8 cellular contexts compared by ENCODE assay signal in the genomic region with DNA sequence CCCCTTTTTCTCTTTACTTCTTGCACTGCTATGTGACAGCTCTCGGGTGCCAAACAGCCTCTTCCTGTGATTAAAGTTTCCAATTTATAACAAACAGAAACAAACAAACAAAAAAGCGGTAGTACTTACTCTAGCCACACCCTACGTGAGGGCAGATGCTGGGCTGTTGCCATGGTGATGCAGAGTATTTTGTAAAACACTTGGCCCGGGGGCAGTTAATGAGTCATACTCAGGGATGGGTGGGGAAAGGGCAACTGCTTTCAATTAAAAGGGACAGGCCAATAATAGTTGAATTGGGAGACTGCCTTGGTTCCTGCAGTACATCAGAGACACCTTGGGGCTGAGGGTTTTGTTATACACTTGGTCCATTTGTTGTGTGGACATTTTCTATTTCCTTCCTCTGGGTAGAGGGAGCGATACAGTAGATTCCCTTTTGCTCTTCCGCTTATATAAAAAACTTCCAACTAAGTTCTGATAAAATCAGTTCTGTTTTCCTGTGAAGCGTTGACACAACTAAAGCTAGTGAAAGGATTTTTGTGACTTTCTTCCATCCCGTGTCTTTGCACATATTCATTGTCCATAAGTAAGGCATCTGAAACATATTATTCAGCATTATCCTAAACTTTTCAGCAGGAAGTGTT. TPM values are rescaled to one million over a fixed set of nuclear protein-coding genes. Genes with fewer than 3 reads are reported as not detected.
DNase-seq lines count a peak whose midpoint lies in the region; ATAC-seq and TF ChIP-seq lines count a peak whose summit lies in the region.

No MANE protein-coding gene starts in this region.

- H3K4me1 ChIP-seq in thoracic aorta (ENCODE audit: control insufficient read depth in 1 of 2, low read depth in 2 of 2): peaks cover 10 to 40% of the 10 kb centered on the region in 2 donors

- peak overlapping the region; percentile 96 for H3K27ac Mint-ChIP-seq in osteocyte (ENCODE audit: unreplicated experiment)

- CTCF ChIA-PET in AG04450 (lab: Charles Lee): interaction anchor here (0.6 to 1.5 kb wide), 6 partner anchors 12 to 244 kb away, joined by 3 to 6 read pairs (median 3); no protein-coding TSS in a partner anchor

- POLR2A ChIA-PET in AG04450 (lab: Yijun Ruan, JAX): interaction anchor here (0.7 kb wide), 1 partner anchor 48 kb away, joined by 3 read pairs; the partner anchor contains the start of gene S100A10

- no peak overlapping the region for H3K4me3 Mint-ChIP-seq in osteocyte (ENCODE audit: unreplicated experiment)

- H3K4me3 ChIP-seq in AG04450 (ENCODE audit: low read depth, low read length) (no peak overlapping the region), thoracic aorta (peak overlapping the region; percentile 21)

- peaks cover 27% of the 10 kb centered on the region for H3K4me1 Mint-ChIP-seq in osteocyte (ENCODE audit: unreplicated experiment)

- ATAC-seq in thoracic aorta (ENCODE audit: insufficient number of reproducible peaks, low FRiP score, low read depth): peak; percentile 61

- peaks cover 4% of the 10 kb centered on the region for H3K27me3 ChIP-seq in AG04450 (ENCODE audit: control insufficient read depth, insufficient read depth, low read length)
- no peaks in the 10 kb centered on the region for H3K27me3 ChIP-seq in thoracic aorta (replicated peaks; ENCODE audit: insufficient read depth)

- H3K27ac ChIP-seq in AG04450 (ENCODE audit: low read depth, low read length) (no peak overlapping the region), thoracic aorta (peak overlapping the region; percentile 54 to 57)

- no peaks in the 10 kb centered on the region for H3K36me3 Mint-ChIP-seq in osteocyte (ENCODE audit: unreplicated experiment)

- H3K9me3 ChIP-seq in AG04450 (ENCODE audit: control insufficient read depth, insufficient read depth, low read length) (no peaks in the 10 kb centered on the region; the same call in 1 of the 2 replicates), thoracic aorta (no peaks in the 10 kb centered on the region)

- H3K9me3 Mint-ChIP-seq in osteocyte (ENCODE audit: unreplicated experiment): no peaks in the 10 kb centered on the region

- DNase-seq in AG04450 (ENCODE audit: low read depth, low spot score) (peak; percentile 75), HCEC 1CT (peak; percentile 89), fibroblast of peridontal ligament (ENCODE audit: extremely low read depth) (peak; percentile 99), osteocyte (ENCODE audit: extremely low spot score, unreplicated experiment) (peak; percentile 96), thoracic aorta (ENCODE audit: low spot score) (peak; percentile 91), D341Med (ENCODE audit: low spot score) (no peak)
- DNase-seq in activated T-cell treated with anti-CD3 and anti-CD28 coated beads, Interleukin-2, amount 50 U/mL, for 1 hour: peak; percentile 73

- no peaks in the 10 kb centered on the region for H3K27me3 Mint-ChIP-seq in osteocyte (ENCODE audit: unreplicated experiment)

- H3K36me3 ChIP-seq in thoracic aorta: no peaks in the 10 kb centered on the region

- TF ChIP-seq CTCF in AG04450 (IDR thresholded peaks at IDR 0.05; ENCODE audit: low read depth, low read length) (no peak), osteocyte (IDR thresholded peaks at IDR 0.05) (no peak), thoracic aorta (IDR thresholded peaks at IDR 0.05) (no peak)

TF ChIP-seq in PFSK-1, 5 proteins besides CTCF, POLR2A, EP300 and RAD21:
- TF ChIP-seq FOXP2 (optimal IDR thresholded peaks at IDR 0.05; ENCODE audit: borderline replicate concordance, extremely low read depth, extremely low read length, insufficient read depth) (peak; percentile 29), TAF1 (IDR thresholded peaks at IDR 0.05; ENCODE audit: borderline replicate concordance, insufficient read depth, low read length) (no peak)

RNA-seq across cellular contexts. Expression of gene THEM4, which starts 36.5 kb away (rescaled TPM):
- polyA plus RNA-seq in AG04450 (2011; rRNA removed): 20.3 and 24.8 TPM in 2 replicates
- polyA minus RNA-seq in AG04450 (2011; rRNA and poly(A)+ RNA removed): 6.6 and 8.3 TPM in 2 replicates
- 1.3 TPM for polyA plus RNA-seq in PFSK-1 (2012; ENCODE audit: insufficient read length, low read depth)
- 11.8 and 12.3 TPM in 2 replicates for total RNA-seq in osteocyte
- 10 to 100 TPM in 1 of 2 donors, 1 to 10 TPM in 1; 7.7 to 23.3 TPM for total RNA-seq in thoracic aorta

RNA-seq across cellular contexts. Expression of gene S100A10, which starts 47.8 kb away (rescaled TPM):
- polyA plus RNA-seq in AG04450 (2011; rRNA removed): 188 and 200 TPM in 2 replicates
- polyA minus RNA-seq in AG04450 (2011; rRNA and poly(A)+ RNA removed): 108 and 158 TPM in 2 replicates
- 256 TPM for polyA plus RNA-seq in PFSK-1 (2012; ENCODE audit: insufficient read length, low read depth)
- total RNA-seq in osteocyte (227 and 234 TPM in 2 replicates), thoracic aorta (100 to 1,000 TPM in 1 of 2 donors, 10 to 100 TPM in 1; 47.0 to 107 TPM)
